Comparison of ENCODE assay signal across 9 cellular contexts in genomic region chrX:151713859-151714258, GRCh38. TPM values are rescaled to one million over a fixed set of nuclear protein-coding genes. Genes with fewer than 3 reads are reported as not detected.
A peak's percentile ranks its signal among the peaks of the same experiment; 100 is the strongest.
DNase-seq lines count a peak whose midpoint lies in the region; ATAC-seq and TF ChIP-seq lines count a peak whose summit lies in the region.
"Had no signal": no experiment of that assay in that cellular context is flagged by ENCODE, and none has a peak within 500 bp of the region (broad histone marks: within the 10 kb centered on the region; RNA-seq: fewer than 3 reads in every experiment).

No MANE protein-coding gene starts in this region.

- H3K27me3 Mint-ChIP-seq in Caco-2 (ENCODE audit: insufficient read depth, unreplicated experiment) (peaks cover 3% of the 10 kb centered on the region), natural killer cell (ENCODE audit: low read depth in 2 of 2) (peaks cover 2 to 10% of the 10 kb centered on the region in 2 donors)
- H3K27me3 Mint-ChIP-seq: stimulated activated naive CD8-positive, alpha-beta T cell treated with anti-CD3 and anti-CD28 coated beads, Interleukin-15, Interleukin-2, amounts not matched to agents 100 ng/mL and 50 ng/mL, for 24 hours had no signal

- POLR2A ChIA-PET in Caco-2 (lab: Charles Lee) (no interaction called here), PC-3 (lab: Charles Lee; ENCODE audit: unreplicated experiment) (no interaction called here)

- H3K9ac ChIP-seq in PC-3 (ENCODE audit: low read length), result no peak overlapping the region

- BruUV-seq in Caco-2 (replicated peaks; lab: Mats Ljungman, UMichigan), result no TSS peak
- BruUV-seq in PC-3 (replicated peaks; lab: Mats Ljungman, UMichigan), result no TSS peak

- no peaks in the 10 kb centered on the region for H3K79me2 ChIP-seq in PC-3 (ENCODE audit: low read length)

- TF ChIP-seq CTCF in Caco-2 (IDR thresholded peaks at IDR 0.05; ENCODE audit: insufficient read depth in 1 of 2, low read depth in 1 of 2, low read length in 1 of 2, severe bottlenecking in 1 of 2, unreplicated experiment in 1 of 2), result peak; percentile 19 to 55
- peak; percentile 58 for TF ChIP-seq CTCF in PC-3 (conservative IDR thresholded peaks at IDR 0.05; ENCODE audit: low read depth, low read length)
- peak; percentile 39 for TF ChIP-seq CTCF in fibroblast of the aortic adventitia (IDR thresholded peaks at IDR 0.05; ENCODE audit: insufficient read depth, low read length)
- no peak for TF ChIP-seq CTCF in natural killer cell (IDR thresholded peaks at IDR 0.05)

- DNase-seq in Caco-2 (peak in 1 of 2 experiments; percentile 29), PC-3 (peak; percentile 47), fibroblast of the aortic adventitia (ENCODE audit: low read depth) (peak; percentile 5), globus pallidus (ENCODE audit: low spot score) (no peak), natural killer cell (no peak), NCI-H774 (lab: John Stamatoyannopoulos, UW) (no peak), KG1 (lab: John Stamatoyannopoulos, UW) (no peak)

- no peak overlapping the region for H3K27ac Mint-ChIP-seq in Caco-2 (ENCODE audit: unreplicated experiment)
- H3K27ac Mint-ChIP-seq in natural killer cell, result no peak overlapping the region
- H3K27ac Mint-ChIP-seq: stimulated activated naive CD8-positive, alpha-beta T cell treated with anti-CD3 and anti-CD28 coated beads, Interleukin-15, Interleukin-2, amounts not matched to agents 100 ng/mL and 50 ng/mL, for 24 hours had no signal

- H4K20me1 ChIP-seq in PC-3 (ENCODE audit: low read length), result no peaks in the 10 kb centered on the region

- no peaks in the 10 kb centered on the region for H3K4me1 Mint-ChIP-seq in Caco-2 (ENCODE audit: low read depth, unreplicated experiment)
- H3K4me1 Mint-ChIP-seq in natural killer cell, result no peaks in the 10 kb centered on the region

- no peak overlapping the region for H3K4me2 ChIP-seq in PC-3 (ENCODE audit: low read length)

- H3K9me3 Mint-ChIP-seq in Caco-2 (ENCODE audit: unreplicated experiment) (no peaks in the 10 kb centered on the region), natural killer cell (no peaks in the 10 kb centered on the region)
- H3K9me3 Mint-ChIP-seq: stimulated activated naive CD8-positive, alpha-beta T cell treated with anti-CD3 and anti-CD28 coated beads, Interleukin-15, Interleukin-2, amounts not matched to agents 100 ng/mL and 50 ng/mL, for 24 hours had no signal

- H3K4me1 ChIP-seq in Caco-2, result no peaks in the 10 kb centered on the region
- no peaks in the 10 kb centered on the region for H3K4me1 ChIP-seq in PC-3 (ENCODE audit: insufficient read depth, low read length)

- no peak overlapping the region for H2AFZ ChIP-seq in PC-3 (ENCODE audit: low read length)

- H3K36me3 Mint-ChIP-seq in Caco-2 (ENCODE audit: insufficient read depth, unreplicated experiment) (no peaks in the 10 kb centered on the region), natural killer cell (no peaks in the 10 kb centered on the region)

- CTCF ChIA-PET in Caco-2 (lab: Charles Lee), result no interaction called here
- CTCF ChIA-PET in PC-3 (lab: Charles Lee), result no interaction called here

- no peak overlapping the region for H3K4me3 Mint-ChIP-seq in Caco-2 (ENCODE audit: unreplicated experiment)
- H3K4me3 Mint-ChIP-seq in natural killer cell, result no peak overlapping the region
- H3K4me3 Mint-ChIP-seq: stimulated activated naive CD8-positive, alpha-beta T cell treated with anti-CD3 and anti-CD28 coated beads, Interleukin-15, Interleukin-2, amounts not matched to agents 100 ng/mL and 50 ng/mL, for 24 hours had no signal

- H3K27me3 ChIP-seq in Caco-2 (replicated peaks; ENCODE audit: control insufficient read depth, insufficient read depth, low read length), result no peaks in the 10 kb centered on the region
- H3K27me3 ChIP-seq in PC-3 (ENCODE audit: low read length), result no peaks in the 10 kb centered on the region

- H3K9me2 ChIP-seq in PC-3 (replicated peaks; ENCODE audit: low read length), result no peaks in the 10 kb centered on the region

- H3F3A ChIP-seq in PC-3 (ENCODE audit: low read length, unreplicated experiment), result no peaks in the 10 kb centered on the region

- intact Hi-C loops in Caco-2 (cut with micrococcal nuclease; ENCODE audit: unreplicated experiment) (no loop called here), PC-3 (cut with micrococcal nuclease) (no loop called here), natural killer cell (cut with micrococcal nuclease) (no loop called here)

- H3K4me3 ChIP-seq in Caco-2 (ENCODE audit: low read depth, low read length), result no peak overlapping the region
- no peak overlapping the region for H3K4me3 ChIP-seq in PC-3 (ENCODE audit: low read length)
- no peak overlapping the region for H3K4me3 ChIP-seq in fibroblast of the aortic adventitia (ENCODE audit: low read depth, low read length)

- no peaks in the 10 kb centered on the region for H3K36me3 ChIP-seq in Caco-2 (ENCODE audit: control insufficient read depth, insufficient read depth, low read length)
- no peaks in the 10 kb centered on the region for H3K36me3 ChIP-seq in PC-3 (ENCODE audit: low read depth, low read length)

- ATAC-seq in GM19023 (IDR thresholded peaks at IDR 0.05; ENCODE audit: unreplicated experiment) (peak; percentile 66), PC-3 (no peak), natural killer cell (no peak)

- H3K27ac ChIP-seq in PC-3 (ENCODE audit: low read length), result no peak overlapping the region

- no peaks in the 10 kb centered on the region for H3K9me3 ChIP-seq in Caco-2
- H3K9me3 ChIP-seq in PC-3 (ENCODE audit: low read length), result no peaks in the 10 kb centered on the region

RNA-seq across cellular contexts. Expression of gene FATE1, which starts 2.0 kb away (rescaled TPM):
- total RNA-seq in Caco-2 (2022), result not detected in 2 replicates
- not detected in 2 replicates for total RNA-seq in PC-3 (2014; rRNA removed)
- total RNA-seq in fibroblast of the aortic adventitia (ENCODE audit: low replicate concordance), result not detected in 2 replicates
- not detected for total RNA-seq in natural killer cell

RNA-seq across cellular contexts. Expression of gene PRRG3, which starts 18.6 kb away (rescaled TPM):
- total RNA-seq in Caco-2 (2022), result not detected in 2 replicates
- not detected in 2 replicates for total RNA-seq in PC-3 (2014; rRNA removed)
- 0.45 and 0.49 TPM in 2 replicates for total RNA-seq in fibroblast of the aortic adventitia (ENCODE audit: low replicate concordance)
- not detected for total RNA-seq in natural killer cell

RNA-seq across cellular contexts. Expression of gene CNGA2, which starts 20.7 kb away (rescaled TPM):
- total RNA-seq in Caco-2 (2022) (not detected in 2 replicates), PC-3 (2014; rRNA removed) (not detected in 2 replicates), fibroblast of the aortic adventitia (ENCODE audit: low replicate concordance) (not detected in 2 replicates), natural killer cell (not detected)

Comparison
In these comparisons a context has a peak if more than half of its experiments do, and no peak if none do; other contexts are left out.
1. DNase-seq: peak in PC-3 (single experiment) and fibroblast of the aortic adventitia (single experiment); none in globus pallidus (single experiment), natural killer cell (single experiment), NCI-H774 (single experiment) and KG1 (single experiment).